In the genomic region with DNA sequence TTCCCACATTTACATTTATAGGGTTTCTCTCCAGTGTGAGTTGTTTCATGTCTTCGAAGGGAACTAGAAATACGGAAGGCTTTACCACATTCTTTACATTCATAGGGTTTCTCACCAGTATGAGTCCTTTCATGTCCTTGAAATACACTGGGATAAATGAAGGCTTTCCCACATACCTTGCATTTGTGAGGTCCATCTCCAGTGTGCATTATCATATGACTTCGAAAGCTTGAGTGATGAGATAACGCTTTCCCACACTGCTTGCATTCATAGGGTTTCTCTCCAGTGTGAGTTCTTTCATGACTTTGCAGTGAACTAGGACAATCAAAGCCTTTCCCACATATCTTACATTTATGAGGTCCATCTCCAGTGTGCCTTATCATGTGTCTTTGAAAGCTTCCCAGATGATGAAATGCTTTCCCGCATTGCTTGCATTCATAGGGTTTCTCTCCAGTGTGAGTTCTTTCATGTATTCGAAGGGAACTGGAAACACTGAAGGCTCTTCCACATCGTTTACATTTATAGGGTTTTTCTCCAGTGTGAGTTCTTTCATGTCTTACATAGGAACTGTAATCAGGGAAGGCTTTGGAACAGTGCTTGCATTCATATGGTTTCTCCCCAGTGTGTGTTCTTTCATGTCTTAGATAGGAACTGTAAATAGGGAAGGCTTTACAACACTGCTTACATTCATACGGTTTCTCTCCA, we compare ENCODE assay signal across 23 cellular contexts.
"Had no signal": no experiment of that assay in that cellular context is flagged by ENCODE, and none has a peak within 500 bp of the region (broad histone marks: within the 10 kb centered on the region; RNA-seq: fewer than 3 reads in every experiment).

No MANE protein-coding gene starts in this region.

- H3K4me1 ChIP-seq: left ventricle myocardium inferior, prostate gland, right atrium auricular region had no signal

- ATAC-seq: activated T-cell treated with anti-CD3 and anti-CD28 coated beads, Interleukin-2, amount 50 U/mL, for 4 hours; mucosa of descending colon; naive thymus-derived CD8-positive, alpha-beta T cell; stimulated activated naive CD8-positive, alpha-beta T cell treated with anti-CD3 and anti-CD28 coated beads, Interleukin-15, amount 100 ng/mL, for 72 hours had no signal

- H3K4me3 Mint-ChIP-seq: activated CD4-positive, alpha-beta T cell treated with anti-CD3 and anti-CD28 coated beads, Interleukin-2, amount 10 ng/mL, durations not matched to agents 24 days and 14 days; activated naive CD4-positive, alpha-beta T cell treated with anti-CD3 and anti-CD28 coated beads for 36 hours; activated T-cell treated with anti-CD3 and anti-CD28 coated beads, Interleukin-2, amount 50 U/mL, for 4 hours; brain; naive thymus-derived CD8-positive, alpha-beta T cell; stimulated activated naive CD8-positive, alpha-beta T cell treated with anti-CD3 and anti-CD28 coated beads, Interleukin-15, amount 100 ng/mL, for 72 hours; T-helper 1 cell treated with Interleukin-12 subunit alpha and Interleukin-12 subunit beta and Interleukin-4 antibody, amounts not matched to agents 30 μg/mL and 1 μg/mL, for 36 hours; type B pancreatic cell had no signal

- H3K4me1 Mint-ChIP-seq: activated CD4-positive, alpha-beta T cell treated with anti-CD3 and anti-CD28 coated beads, Interleukin-2, amount 10 ng/mL, durations not matched to agents 24 days and 14 days; brain; naive thymus-derived CD8-positive, alpha-beta T cell; stimulated activated naive CD8-positive, alpha-beta T cell treated with anti-CD3 and anti-CD28 coated beads, Interleukin-15, amount 100 ng/mL, for 72 hours had no signal

- H3K9me3 ChIP-seq: prostate gland had no signal

- H3K4me3 ChIP-seq: left ventricle myocardium inferior, mucosa of descending colon, prostate gland, right atrium auricular region, skin epidermis had no signal

- H3K27me3 Mint-ChIP-seq: activated CD4-positive, alpha-beta T cell treated with anti-CD3 and anti-CD28 coated beads, Interleukin-2, amount 10 ng/mL, durations not matched to agents 24 days and 14 days; naive thymus-derived CD8-positive, alpha-beta T cell; stimulated activated naive CD8-positive, alpha-beta T cell treated with anti-CD3 and anti-CD28 coated beads, Interleukin-15, amount 100 ng/mL, for 72 hours; type B pancreatic cell had no signal

- H3K27ac Mint-ChIP-seq: activated CD4-positive, alpha-beta T cell treated with anti-CD3 and anti-CD28 coated beads, Interleukin-2, amount 10 ng/mL, durations not matched to agents 24 days and 14 days; activated naive CD4-positive, alpha-beta T cell treated with anti-CD3 and anti-CD28 coated beads for 36 hours; brain; naive thymus-derived CD8-positive, alpha-beta T cell; stimulated activated naive CD8-positive, alpha-beta T cell treated with anti-CD3 and anti-CD28 coated beads, Interleukin-15, amount 100 ng/mL, for 72 hours; T-helper 1 cell treated with Interleukin-12 subunit alpha and Interleukin-12 subunit beta and Interleukin-4 antibody, amounts not matched to agents 30 μg/mL and 1 μg/mL, for 36 hours; type B pancreatic cell had no signal

- DNase-seq: activated CD4-positive, alpha-beta T cell treated with anti-CD3 and anti-CD28 coated beads, Interleukin-2, amount 10 ng/mL, durations not matched to agents 24 days and 14 days; activated CD8-positive, alpha-beta memory T cell treated with anti-CD3 and anti-CD28 coated beads, Interleukin-2, amount 50 U/mL, for 4 hours; activated naive CD4-positive, alpha-beta T cell treated with anti-CD3 and anti-CD28 coated beads for 36 hours; activated T-cell treated with anti-CD3 and anti-CD28 coated beads, Interleukin-2, amount 50 U/mL, for 4 hours; anterior cingulate cortex; central memory CD4-positive, alpha-beta T cell; erythroblast; foreskin melanocyte; glutamatergic neuron; kidney glomerular epithelial cell; left ventricle myocardium inferior; mucosa of descending colon; naive thymus-derived CD8-positive, alpha-beta T cell; stimulated activated CD4-positive, alpha-beta T cell treated with anti-CD3 and anti-CD28 coated beads, Interleukin-15, amount 100 ng/mL, for 24 hours; stimulated activated CD4-positive, alpha-beta T cell treated with anti-CD3 and anti-CD28 coated beads, Interleukin-2, amount 100 ng/mL, for 48 hours; stimulated activated naive CD8-positive, alpha-beta T cell treated with anti-CD3 and anti-CD28 coated beads, Interleukin-15, amount 100 ng/mL, for 72 hours had no signal

- H3K27me3 ChIP-seq: right atrium auricular region had no signal

- H3K36me3 ChIP-seq: prostate gland had no signal

- H3K27ac ChIP-seq: left ventricle myocardium inferior, prostate gland, right atrium auricular region, skin epidermis had no signal

- FAIRE-seq: colon had no signal
